ENCODE assay signal across 13 cellular contexts in the genomic region with DNA sequence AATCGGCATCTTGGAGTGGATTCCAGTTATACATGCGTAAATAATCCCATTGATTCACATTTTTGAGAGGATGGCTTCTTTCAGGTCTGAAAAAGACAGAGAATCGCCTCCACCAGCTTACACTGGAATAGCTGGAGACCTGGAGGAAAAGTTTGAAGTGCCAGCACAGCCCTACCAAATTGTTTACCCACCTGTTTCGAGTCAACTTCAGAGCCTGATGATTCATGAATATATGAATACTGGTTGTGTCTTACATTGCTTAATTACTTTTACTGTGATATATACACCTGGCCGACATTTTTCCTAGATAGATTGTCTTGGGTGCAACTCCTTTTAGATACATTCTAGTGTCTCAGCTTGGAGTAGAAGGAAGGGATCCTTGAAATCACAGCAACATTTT. TPM values are rescaled to one million over a fixed set of nuclear protein-coding genes. Genes with fewer than 3 reads are reported as not detected.
DNase-seq lines count a peak whose midpoint lies in the region; ATAC-seq and TF ChIP-seq lines count a peak whose summit lies in the region.
"Had no signal": no experiment of that assay in that cellular context is flagged by ENCODE, and none has a peak within 500 bp of the region (broad histone marks: within the 10 kb centered on the region; RNA-seq: fewer than 3 reads in every experiment).

No MANE protein-coding gene starts in this region.

- H3K36me3 ChIP-seq in GM23248 (ENCODE audit: low read depth) = no peaks in the 10 kb centered on the region
- no peaks in the 10 kb centered on the region for H3K36me3 ChIP-seq in SJCRH30

- H3K9me2 ChIP-seq in GM23248 (ENCODE audit: insufficient read depth) = no peaks in the 10 kb centered on the region

- H3K9me3 ChIP-seq in GM23248 (ENCODE audit: low read depth) (no peaks in the 10 kb centered on the region), SJCRH30 (replicated peaks) (no peaks in the 10 kb centered on the region)

- no peak overlapping the region for H3K27ac Mint-ChIP-seq in activated T-helper 2 cell treated with anti-CD3 and anti-CD28 coated beads, Interferon-gamma antibody, Interleukin-2, Interleukin-4, amounts not matched to agents 10 μg/mL and 5 μg/mL and 100 μg/mL, durations not matched to agents 14 hours and 24 hours and 36 hours
- H3K27ac Mint-ChIP-seq: activated naive CD8-positive, alpha-beta T cell; naive thymus-derived CD4-positive, alpha-beta T cell had no signal

- H4K20me1 ChIP-seq in GM23248 (ENCODE audit: insufficient read depth) = no peaks in the 10 kb centered on the region

- H3K79me2 ChIP-seq in GM23248 (ENCODE audit: insufficient read depth) = no peaks in the 10 kb centered on the region

- H3F3A ChIP-seq in GM23248 (ENCODE audit: insufficient read depth) = no peaks in the 10 kb centered on the region

- DNase-seq in GM23248 (no peak), astrocyte of the spinal cord (ENCODE audit: low read depth, low spot score) (no peak), kidney tubule cell (ENCODE audit: low spot score) (peak; percentile 12), skeletal muscle cell (ENCODE audit: low read depth) (no peak), SJCRH30 (no peak), NCI-H187 (lab: John Stamatoyannopoulos, UW) (no peak)
- no peak for DNase-seq in activated T-helper 2 cell treated with anti-CD3 and anti-CD28 coated beads, Interferon-gamma antibody, Interleukin-2, Interleukin-4, amounts not matched to agents 10 μg/mL and 5 μg/mL and 100 μg/mL, durations not matched to agents 14 hours and 24 hours and 36 hours (ENCODE audit: low spot score)
- DNase-seq: DMS79; KG1; naive thymus-derived CD4-positive, alpha-beta T cell had no signal

- no peak for TF ChIP-seq CTCF in astrocyte of the spinal cord (IDR thresholded peaks at IDR 0.05; ENCODE audit: low read depth, low read length)

- H3K27ac ChIP-seq in GM23248 (no peak overlapping the region), SJCRH30 (no peak overlapping the region)

- H3K4me3 ChIP-seq in GM23248 = peak overlapping the region; percentile 70
- peak overlapping the region; percentile 14 for H3K4me3 ChIP-seq in astrocyte of the spinal cord (ENCODE audit: low read depth, low read length)
- H3K4me3 ChIP-seq in skeletal muscle cell (ENCODE audit: low read depth, low read length) = peak overlapping the region; percentile 39
- no peak overlapping the region for H3K4me3 ChIP-seq in SJCRH30

- H3K9me3 Mint-ChIP-seq in activated T-helper 2 cell treated with anti-CD3 and anti-CD28 coated beads, Interferon-gamma antibody, Interleukin-2, Interleukin-4, amounts not matched to agents 10 μg/mL and 5 μg/mL and 100 μg/mL, durations not matched to agents 14 hours and 24 hours and 36 hours = no peaks in the 10 kb centered on the region

- no peak for ATAC-seq in GM18909 (IDR thresholded peaks at IDR 0.05; ENCODE audit: poor library complexity, unreplicated experiment)
- ATAC-seq: naive thymus-derived CD4-positive, alpha-beta T cell had no signal

- H3K4me1 ChIP-seq in GM23248 (ENCODE audit: insufficient read depth) = peaks cover 8% of the 10 kb centered on the region
- H3K4me1 ChIP-seq in SJCRH30 = no peaks in the 10 kb centered on the region

- peak overlapping the region; percentile 73 for H3K4me2 ChIP-seq in GM23248 (ENCODE audit: unreplicated experiment)

- peak overlapping the region; percentile 89 for H2AFZ ChIP-seq in GM23248

- peak overlapping the region; percentile 44; the same call in 1 of the 2 replicates for H3K9ac ChIP-seq in GM23248

- in situ Hi-C loops in GM23248 (cut with MboI) (loop anchor here (25.0 kb wide), 1 partner anchor 1031 kb away; no protein-coding TSS in a partner anchor), astrocyte of the spinal cord (cut with HindIII; ENCODE audit: low sequenced_read_pairs) (no loop called here)

- 47 to 51% methylated on average over 5 of the region's 5 CpGs for WGBS in GM23248 (ENCODE audit: low coverage in 1 of 2, low lambda C conversion rate in 2 of 2, missing lambda C conversion rate in 2 of 2), 2 experiments

- no peaks in the 10 kb centered on the region for H3K36me3 Mint-ChIP-seq in activated T-helper 2 cell treated with anti-CD3 and anti-CD28 coated beads, Interferon-gamma antibody, Interleukin-2, Interleukin-4, amounts not matched to agents 10 μg/mL and 5 μg/mL and 100 μg/mL, durations not matched to agents 14 hours and 24 hours and 36 hours (ENCODE audit: low read depth)
- H3K36me3 Mint-ChIP-seq: activated naive CD8-positive, alpha-beta T cell had no signal

- peaks cover 13% of the 10 kb centered on the region for H3K27me3 Mint-ChIP-seq in activated T-helper 2 cell treated with anti-CD3 and anti-CD28 coated beads, Interferon-gamma antibody, Interleukin-2, Interleukin-4, amounts not matched to agents 10 μg/mL and 5 μg/mL and 100 μg/mL, durations not matched to agents 14 hours and 24 hours and 36 hours (ENCODE audit: low read depth)

- H3K4me3 Mint-ChIP-seq in activated T-helper 2 cell treated with anti-CD3 and anti-CD28 coated beads, Interferon-gamma antibody, Interleukin-2, Interleukin-4, amounts not matched to agents 10 μg/mL and 5 μg/mL and 100 μg/mL, durations not matched to agents 14 hours and 24 hours and 36 hours (ENCODE audit: low read depth) = no peak overlapping the region
- H3K4me3 Mint-ChIP-seq: activated naive CD8-positive, alpha-beta T cell; naive thymus-derived CD4-positive, alpha-beta T cell had no signal

- H3K27me3 ChIP-seq in GM23248 (replicated peaks; ENCODE audit: insufficient read depth) = no peaks in the 10 kb centered on the region
- H3K27me3 ChIP-seq in SJCRH30 = peaks cover 4% of the 10 kb centered on the region

- intact Hi-C loops in activated T-helper 2 cell treated with anti-CD3 and anti-CD28 coated beads, Interferon-gamma antibody, Interleukin-2, Interleukin-4, amounts not matched to agents 10 μg/mL and 5 μg/mL and 100 μg/mL, durations not matched to agents 14 hours and 24 hours and 36 hours (cut with micrococcal nuclease) = no loop called here

- H3K4me1 Mint-ChIP-seq in activated T-helper 2 cell treated with anti-CD3 and anti-CD28 coated beads, Interferon-gamma antibody, Interleukin-2, Interleukin-4, amounts not matched to agents 10 μg/mL and 5 μg/mL and 100 μg/mL, durations not matched to agents 14 hours and 24 hours and 36 hours (ENCODE audit: low read depth) = no peaks in the 10 kb centered on the region
- H3K4me1 Mint-ChIP-seq: naive thymus-derived CD4-positive, alpha-beta T cell had no signal

RNA-seq across cellular contexts. Expression of gene NCKAP5, which starts 0.3 kb away (rescaled TPM):
- total RNA-seq in GM23248 (2014; rRNA removed; shearing (Covaris generic)) = 0.65 and 1.5 TPM in 2 replicates
- polyA plus RNA-seq in GM23248 (2016; fragmentation: Nextera tagmentation; extraction: Ambion mirVana) = 0.38 and 0.86 TPM in 2 replicates
- not detected in 2 replicates for total RNA-seq in activated T-helper 2 cell treated with anti-CD3 and anti-CD28 coated beads, Interferon-gamma antibody, Interleukin-2, Interleukin-4, amounts not matched to agents 10 μg/mL and 5 μg/mL and 100 μg/mL, durations not matched to agents 14 hours and 24 hours and 36 hours
- total RNA-seq in SJCRH30 (2014; rRNA removed; shearing (Covaris generic)) = not detected in 2 replicates
- total RNA-seq: T-helper 2 cell treated with Interferon-gamma antibody and Interleukin-4, amounts not matched to agents 100 ng/mL and 5 ng/mL, for 36 hours had no signal
- polyA plus RNA-seq: naive thymus-derived CD4-positive, alpha-beta T cell had no signal
